In genomic region chr9:72362118-72362531, GRCh38 we compare ENCODE assay signal across 8 cellular contexts. TPM values are rescaled to one million over a fixed set of nuclear protein-coding genes. Genes with fewer than 3 reads are reported as not detected.
DNase-seq lines count a peak whose midpoint lies in the region; ATAC-seq and TF ChIP-seq lines count a peak whose summit lies in the region.

No MANE protein-coding gene starts in this region.

- peaks cover 51% of the 10 kb centered on the region for H3K36me3 Mint-ChIP-seq in CD8-positive, alpha-beta T cell
- H3K36me3 Mint-ChIP-seq in neural progenitor cell, result peaks cover 37% of the 10 kb centered on the region

- H3K27me3 ChIP-seq in CD8-positive, alpha-beta T cell (ENCODE audit: insufficient read depth, low read length), result no peaks in the 10 kb centered on the region
- no peaks in the 10 kb centered on the region for H3K27me3 ChIP-seq in NT2/D1 (ENCODE audit: insufficient read depth, insufficient read length)
- H3K27me3 ChIP-seq in endocrine pancreas (ENCODE audit: control insufficient read depth, insufficient read depth, low read length), result no peaks in the 10 kb centered on the region
- H3K27me3 ChIP-seq in neural progenitor cell, result peaks cover 10% of the 10 kb centered on the region

- H3K27ac ChIP-seq in CD8-positive, alpha-beta T cell (ENCODE audit: low read depth, low read length), result no peak overlapping the region
- no peak overlapping the region for H3K27ac ChIP-seq in neural progenitor cell

- no peak overlapping the region for H2AFZ ChIP-seq in neural progenitor cell (replicated peaks)

- intact Hi-C loops in CD8-positive, alpha-beta T cell (cut with DNase I, micrococcal nuclease), result loop anchor here in 1 of 2 experiments (5.0 to 10.0 kb wide), 4 partner anchors 450 to 1937 kb away; partner anchors contain the start of genes ABHD17B, C9orf85 and CEMIP2

- no peak overlapping the region for H3K4me3 ChIP-seq in CD8-positive, alpha-beta T cell (ENCODE audit: low read depth, low read length)
- H3K4me3 ChIP-seq in NT2/D1 (ENCODE audit: insufficient read length, low read depth) (peak overlapping the region; percentile 92), endocrine pancreas (ENCODE audit: control insufficient read depth, insufficient read depth, low read length) (peak overlapping the region; percentile 100), neural progenitor cell (peak overlapping the region; percentile 93)

- no peak for ATAC-seq in CD8-positive, alpha-beta T cell
- ATAC-seq in GM21717 (IDR thresholded peaks at IDR 0.05; ENCODE audit: unreplicated experiment) (no peak), GM18511 (IDR thresholded peaks at IDR 0.05; ENCODE audit: unreplicated experiment) (no peak)

- H3F3A ChIP-seq in neural progenitor cell (ENCODE audit: low read depth), result peaks cover 15% of the 10 kb centered on the region

- CTCF ChIA-PET in CD8-positive, alpha-beta T cell (lab: Charles Lee), result interaction anchor here (1.4 kb wide), 1 partner anchor 81 kb away, joined by 3 read pairs; no protein-coding TSS in a partner anchor

- no peaks in the 10 kb centered on the region for H3K27me3 Mint-ChIP-seq in CD8-positive, alpha-beta T cell (ENCODE audit: low read depth)
- H3K27me3 Mint-ChIP-seq in neural progenitor cell (ENCODE audit: insufficient read depth, low read depth), result peaks cover 4% of the 10 kb centered on the region

- H4K20me1 ChIP-seq in neural progenitor cell (ENCODE audit: low read depth), result peaks cover 68% of the 10 kb centered on the region

- peak overlapping the region; percentile 91 for H3K4me3 Mint-ChIP-seq in CD8-positive, alpha-beta T cell
- H3K4me3 Mint-ChIP-seq in neural progenitor cell, result peak overlapping the region; percentile 97

- no peak overlapping the region for H3K27ac Mint-ChIP-seq in CD8-positive, alpha-beta T cell
- H3K27ac Mint-ChIP-seq in neural progenitor cell, result no peak overlapping the region

- no peaks in the 10 kb centered on the region for H3K9me3 Mint-ChIP-seq in CD8-positive, alpha-beta T cell
- peaks cover 2% of the 10 kb centered on the region for H3K9me3 Mint-ChIP-seq in neural progenitor cell

- H3K79me2 ChIP-seq in neural progenitor cell (ENCODE audit: low read depth), result peaks cover 79% of the 10 kb centered on the region

- no peak for DNase-seq in CD8-positive, alpha-beta T cell
- DNase-seq in NT2/D1 (ENCODE audit: low read depth, low spot score), result no peak
- DNase-seq in neural progenitor cell (ENCODE audit: low spot score), result no peak
- no peak for DNase-seq in stimulated activated CD8-positive, alpha-beta memory T cell treated with anti-CD3 and anti-CD28 coated beads, Interleukin-4, amount 100 ng/mL, for 48 hours
- no peak for DNase-seq in activated CD8-positive, alpha-beta memory T cell treated with anti-CD3 and anti-CD28 coated beads for 24 hours

- peaks cover 23% of the 10 kb centered on the region for H3K36me3 ChIP-seq in CD8-positive, alpha-beta T cell (ENCODE audit: insufficient read depth, low read length)
- H3K36me3 ChIP-seq in NT2/D1 (ENCODE audit: insufficient read depth, insufficient read length, low read length), result peaks cover 67% of the 10 kb centered on the region
- H3K36me3 ChIP-seq in endocrine pancreas (ENCODE audit: control insufficient read depth, insufficient read depth, low read length), result peaks cover 6% of the 10 kb centered on the region
- peaks cover 24% of the 10 kb centered on the region for H3K36me3 ChIP-seq in neural progenitor cell

- H3K9ac ChIP-seq in NT2/D1 (ENCODE audit: insufficient read length, low read depth), result peak overlapping the region; percentile 21
- H3K9ac ChIP-seq in endocrine pancreas (ENCODE audit: control insufficient read depth, insufficient read depth, low read length), result no peak overlapping the region
- no peak overlapping the region for H3K9ac ChIP-seq in neural progenitor cell

- POLR2A ChIA-PET in CD8-positive, alpha-beta T cell (lab: Charles Lee), result interaction anchor here (0.6 to 1.0 kb wide), 2 partner anchors 17 to 165 kb away, joined by 4 read pairs; no protein-coding TSS in a partner anchor

- peaks cover 62% of the 10 kb centered on the region for H3K4me1 ChIP-seq in CD8-positive, alpha-beta T cell (ENCODE audit: insufficient read depth, low read length)
- H3K4me1 ChIP-seq in NT2/D1 (ENCODE audit: insufficient read depth, insufficient read length), result no peaks in the 10 kb centered on the region
- peaks cover 48% of the 10 kb centered on the region for H3K4me1 ChIP-seq in endocrine pancreas (ENCODE audit: control insufficient read depth, insufficient read depth, low read length)
- H3K4me1 ChIP-seq in neural progenitor cell, result peaks cover 31% of the 10 kb centered on the region

- H3K4me1 Mint-ChIP-seq in CD8-positive, alpha-beta T cell (ENCODE audit: low read depth), result peaks cover 68% of the 10 kb centered on the region
- peaks cover 52% of the 10 kb centered on the region for H3K4me1 Mint-ChIP-seq in neural progenitor cell

- no peak for TF ChIP-seq CTCF in CD8-positive, alpha-beta T cell (IDR thresholded peaks at IDR 0.05)
- TF ChIP-seq CTCF in neural progenitor cell (IDR thresholded peaks at IDR 0.05), result no peak

- H3K4me2 ChIP-seq in neural progenitor cell, result peak overlapping the region; percentile 94

- no peaks in the 10 kb centered on the region for H3K9me3 ChIP-seq in CD8-positive, alpha-beta T cell (ENCODE audit: low read length)
- H3K9me3 ChIP-seq in NT2/D1 (ENCODE audit: insufficient read depth, low read length) (no peaks in the 10 kb centered on the region), endocrine pancreas (ENCODE audit: control insufficient read depth, low read length) (no peaks in the 10 kb centered on the region), neural progenitor cell (ENCODE audit: low read depth) (no peaks in the 10 kb centered on the region)

RNA-seq across cellular contexts. Expression of gene ZFAND5, which starts 2.9 kb away (rescaled TPM):
- 100 to 1,000 TPM; 355 to 361 TPM for total RNA-seq in CD8-positive, alpha-beta T cell
- 119 and 162 TPM in 2 replicates for total RNA-seq in neural progenitor cell (ENCODE audit: low replicate concordance)
